8 cellular contexts compared by ENCODE assay signal in the genomic region with DNA sequence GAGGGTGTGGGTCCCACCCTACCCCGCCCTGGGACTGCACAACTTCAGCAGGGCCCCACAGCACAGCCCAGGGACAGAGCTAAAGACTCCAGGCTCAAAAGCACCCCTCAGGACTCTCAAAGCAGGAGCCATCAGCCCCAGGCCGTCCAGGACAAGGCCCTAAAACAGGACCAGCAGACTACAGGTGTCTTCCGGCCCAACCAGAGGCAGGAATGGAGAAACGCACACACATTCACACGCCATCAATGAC. TPM values are rescaled to one million over a fixed set of nuclear protein-coding genes. Genes with fewer than 3 reads are reported as not detected.
DNase-seq lines count a peak whose midpoint lies in the region; ATAC-seq and TF ChIP-seq lines count a peak whose summit lies in the region.

No MANE protein-coding gene starts in this region.

- peaks cover 19% of the 10 kb centered on the region for H3K36me3 Mint-ChIP-seq in chondrocyte (ENCODE audit: low read depth)

- peak overlapping the region; percentile 100 for H3K4me3 Mint-ChIP-seq in chondrocyte (ENCODE audit: unreplicated experiment)

- intact Hi-C loops in mucosa of descending colon (cut with DNase I, micrococcal nuclease) = no loop called here

- TF ChIP-seq CTCF in chondrocyte (IDR thresholded peaks at IDR 0.05) (no peak), mucosa of descending colon (IDR thresholded peaks at IDR 0.05) (no peak)

- ATAC-seq in GM18909 (IDR thresholded peaks at IDR 0.05; ENCODE audit: poor library complexity, unreplicated experiment) = peak; percentile 13
- ATAC-seq in mucosa of descending colon = peak; percentile 46
- ATAC-seq in HG03521 (IDR thresholded peaks at IDR 0.05; ENCODE audit: unreplicated experiment) = no peak
- no peak for ATAC-seq in HG03520 (IDR thresholded peaks at IDR 0.05; ENCODE audit: unreplicated experiment)

- no peaks in the 10 kb centered on the region for H3K9me3 Mint-ChIP-seq in chondrocyte (ENCODE audit: low read depth)

- H3K36me3 ChIP-seq in mucosa of descending colon (ENCODE audit: low read depth) = no peaks in the 10 kb centered on the region

- no peaks in the 10 kb centered on the region for H3K27me3 Mint-ChIP-seq in chondrocyte (ENCODE audit: low read depth)

- peak; percentile 59 for DNase-seq in HuH-7.5 (ENCODE audit: low spot score)
- DNase-seq in chondrocyte (ENCODE audit: low spot score) = no peak
- DNase-seq in mucosa of descending colon = peak in 1 of 3 donors; percentile 67
- no peak for DNase-seq in putamen (ENCODE audit: low spot score)
- no peak for DNase-seq in NCI-H524 treated with DMSO at 0.1 percent for 48 hours (lab: John Stamatoyannopoulos, UW)

- peaks cover 41% of the 10 kb centered on the region for H3K4me1 ChIP-seq in mucosa of descending colon (ENCODE audit: low read depth)

- H3K4me3 ChIP-seq in mucosa of descending colon = peak overlapping the region; percentile 23

- H3K27ac Mint-ChIP-seq in chondrocyte (ENCODE audit: unreplicated experiment) = peak overlapping the region; percentile 100

- H3K4me1 Mint-ChIP-seq in chondrocyte (ENCODE audit: low read depth) = peaks cover 28% of the 10 kb centered on the region

- no peaks in the 10 kb centered on the region for H3K9me3 ChIP-seq in mucosa of descending colon

RNA-seq across cellular contexts. Expression of gene ATRIP, which starts 26.1 kb away (rescaled TPM):
- total RNA-seq in chondrocyte = 8.7 to 10.7 TPM (median 8.8 TPM) in 3 replicates
- total RNA-seq in mucosa of descending colon = 1 to 10 TPM; 4.5 to 7.2 (median 6.2) TPM

RNA-seq across cellular contexts. Expression of gene SHISA5, which starts 31.4 kb away (rescaled TPM):
- total RNA-seq in chondrocyte (162 to 188 TPM (median 188 TPM) in 3 replicates), mucosa of descending colon (100 to 1,000 TPM; 106 to 120 (median 115) TPM)

RNA-seq across cellular contexts. Expression of gene TMA7, which starts 32.5 kb away (rescaled TPM):
- total RNA-seq in chondrocyte (184 to 243 TPM (median 184 TPM) in 3 replicates), mucosa of descending colon (100 to 1,000 TPM; 130 to 193 (median 153) TPM)

RNA-seq across cellular contexts. Expression of gene CCDC51, which starts 32.7 kb away (rescaled TPM):
- total RNA-seq in chondrocyte (13.3 to 25.8 TPM (median 23.9 TPM) in 3 replicates), mucosa of descending colon (10 to 100 TPM; 13.0 to 15.3 (median 14.8) TPM)

RNA-seq across cellular contexts. Expression of gene PLXNB1, which starts 42.7 kb away (rescaled TPM):
- total RNA-seq in chondrocyte (63.2 to 115 TPM (median 108 TPM) in 3 replicates), mucosa of descending colon (100 to 1,000 TPM in 2 of 3 donors, 10 to 100 TPM in 1; 98.1 to 136 (median 127) TPM)

Comparison
In these comparisons a context has a peak if more than half of its experiments do, and no peak if none do; other contexts are left out.
1. ATAC-seq: peak in GM18909 (single experiment) and mucosa of descending colon (single experiment); none in HG03521 (single experiment) and HG03520 (single experiment).